7 cellular contexts compared by ENCODE assay signal in the genomic region with DNA sequence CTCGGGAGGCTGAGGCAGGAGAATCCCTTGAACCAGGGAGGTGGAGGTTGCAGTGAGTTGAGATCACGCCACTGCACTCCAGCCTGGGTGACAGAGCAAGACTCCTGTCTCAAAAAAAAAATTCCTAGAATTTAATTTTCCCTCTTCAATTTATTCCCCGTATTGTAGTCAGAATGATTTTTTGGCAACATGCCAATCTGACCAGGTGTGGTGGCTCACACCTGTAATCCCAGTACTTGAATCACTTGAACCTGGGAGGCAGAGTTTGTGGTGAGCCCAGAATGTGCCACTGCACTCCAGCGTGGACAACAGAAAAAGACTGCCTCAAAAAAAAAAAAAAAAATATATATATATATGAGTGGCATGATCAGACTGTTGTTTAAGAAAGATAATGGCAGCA. TPM values are rescaled to one million over a fixed set of nuclear protein-coding genes. Genes with fewer than 3 reads are reported as not detected.
DNase-seq lines count a peak whose midpoint lies in the region; ATAC-seq and TF ChIP-seq lines count a peak whose summit lies in the region.
"Not testable (repeated sequence)": the region's sequence is repeated elsewhere in the genome, so short reads cannot be mapped to it uniquely, and the experiment has no call there.

No MANE protein-coding gene starts in this region.

- H3K4me1 Mint-ChIP-seq in MCF 10A (ENCODE audit: insufficient read depth, unreplicated experiment) (peaks cover 21% of the 10 kb centered on the region), nephron (peaks cover 32% of the 10 kb centered on the region)

- not testable (repeated sequence) for H3K27me3 Mint-ChIP-seq in MCF 10A (ENCODE audit: insufficient read depth, unreplicated experiment)
- H3K27me3 Mint-ChIP-seq in nephron (ENCODE audit: low read depth) = peaks cover 11% of the 10 kb centered on the region

- H3K4me1 ChIP-seq in foreskin keratinocyte (peaks cover 17% of the 10 kb centered on the region), suprapubic skin (peaks cover 48% of the 10 kb centered on the region)

- ATAC-seq in foreskin keratinocyte = not testable (repeated sequence)

- not testable (repeated sequence) for TF ChIP-seq CTCF in MCF 10A (IDR thresholded peaks at IDR 0.05; ENCODE audit: unreplicated experiment); foreskin keratinocyte (conservative IDR thresholded peaks at IDR 0.05); nephron (IDR thresholded peaks at IDR 0.05; ENCODE audit: unreplicated experiment in 3 of 3); suprapubic skin (IDR thresholded peaks at IDR 0.05)

- H3K27me3 ChIP-seq in foreskin keratinocyte, suprapubic skin: not testable (repeated sequence)

- POLR2A ChIA-PET in MCF 10A (lab: Yijun Ruan, JAX) = interaction anchor here (0.6 to 7.8 kb wide), 13 partner anchors 11 to 322 kb away, joined by 3 to 573 read pairs (median 20); a partner anchor contains a TSS

- H3K27ac Mint-ChIP-seq in MCF 10A (ENCODE audit: low read depth, unreplicated experiment) = peak overlapping the region; percentile 95
- H3K27ac Mint-ChIP-seq in nephron = peak overlapping the region; percentile 69 to 96 (median 85)

- intact Hi-C loops in MCF 10A (cut with micrococcal nuclease) = not testable (repeated sequence)

- not testable (repeated sequence) for TF ChIP-seq EP300 in suprapubic skin (IDR thresholded peaks at IDR 0.05)

- TF ChIP-seq POLR2A in suprapubic skin (IDR thresholded peaks at IDR 0.05) = not testable (repeated sequence)

- 66% methylated on average over 4 of the region's 4 CpGs for WGBS in suprapubic skin

- H3K9me3 ChIP-seq in suprapubic skin = not testable (repeated sequence)

- H3K9me3 Mint-ChIP-seq in MCF 10A (ENCODE audit: unreplicated experiment) = not testable (repeated sequence)
- H3K9me3 Mint-ChIP-seq in nephron = peaks cover 11% of the 10 kb centered on the region

- H3K4me3 Mint-ChIP-seq in MCF 10A (ENCODE audit: unreplicated experiment) = peak overlapping the region; percentile 47
- not testable (repeated sequence) for H3K4me3 Mint-ChIP-seq in nephron

- not testable (repeated sequence) for H3K36me3 Mint-ChIP-seq in MCF 10A (ENCODE audit: insufficient read depth, unreplicated experiment); nephron (ENCODE audit: low read depth)

- not testable (repeated sequence) for BruUV-seq in MCF 10A (replicated peaks; lab: Mats Ljungman, UMichigan)

- peak overlapping the region; percentile 97 for H3K27ac ChIP-seq in foreskin keratinocyte
- H3K27ac ChIP-seq in suprapubic skin = peak overlapping the region; percentile 87

- CTCF ChIA-PET in MCF 10A (lab: Yijun Ruan, JAX) = interaction anchor here (0.6 to 1.1 kb wide), 4 partner anchors 23 to 52 kb away, joined by 3 to 5 read pairs (median 4); no protein-coding TSS in a partner anchor

- H3K4me3 ChIP-seq in suprapubic skin = not testable (repeated sequence)

- not testable (repeated sequence) for H3K36me3 ChIP-seq in suprapubic skin

- DNase-seq in DMS53 (lab: John Stamatoyannopoulos, UW) (peak; percentile 47), NCI-H146 treated with DMSO at 0.1 percent for 48 hours (lab: John Stamatoyannopoulos, UW; ENCODE audit: unreplicated experiment) (peak; percentile 46), NCI-H774 (lab: John Stamatoyannopoulos, UW) (peak; percentile 24), MCF 10A (ENCODE audit: unreplicated experiment) (peak; percentile 72), foreskin keratinocyte (peak in 1 of 2 donors; percentile 50)
- not testable (repeated sequence) for DNase-seq in suprapubic skin (ENCODE audit: low spot score in 2 of 2)

RNA-seq across cellular contexts. Expression of a gene that starts 46.4 kb away (rescaled TPM):
- total RNA-seq in MCF 10A (2022) (158 and 183 TPM in 2 replicates), foreskin keratinocyte (13.6 and 18.4 TPM in 2 replicates), suprapubic skin (100 to 1,000 TPM; 238 to 292 (median 271) TPM)
- polyA plus RNA-seq in foreskin keratinocyte = 10.1 and 10.9 TPM in 2 replicates
